In genomic region chr19:50829801-50830200, GRCh38 we compare ENCODE assay signal across 3 cellular contexts.
TF ChIP-seq lines count a peak whose summit lies in the region.

No MANE protein-coding gene starts in this region.

TF ChIP-seq in SK-N-SH, 30 proteins besides CTCF, POLR2A, EP300 and RAD21:
- TF ChIP-seq POLR2AphosphoS5 (IDR thresholded peaks at IDR 0.05; ENCODE audit: low read depth, low read length) (no peak), NFIC (IDR thresholded peaks at IDR 0.05; ENCODE audit: borderline replicate concordance) (no peak), GABPA (IDR thresholded peaks at IDR 0.05; ENCODE audit: low read depth) (no peak), TAF1 (IDR thresholded peaks at IDR 0.05; ENCODE audit: borderline replicate concordance, low read depth, low read length) (no peak), RXRA (IDR thresholded peaks at IDR 0.05; ENCODE audit: borderline replicate concordance, low read depth) (no peak), IRF3 (IDR thresholded peaks at IDR 0.05; ENCODE audit: low read depth, low read length) (no peak), RFX5 (IDR thresholded peaks at IDR 0.05; ENCODE audit: low read length) (no peak), ELF1 (IDR thresholded peaks at IDR 0.05) (no peak), GATA2 (CRISPR knock-in tag; IDR thresholded peaks at IDR 0.05) (no peak), MAX (IDR thresholded peaks at IDR 0.05; ENCODE audit: low read depth) (no peak), TEAD4 (IDR thresholded peaks at IDR 0.05; ENCODE audit: borderline replicate concordance, insufficient read depth) (no peak), USF1 (IDR thresholded peaks at IDR 0.05; ENCODE audit: borderline replicate concordance, low read depth) (no peak)

TF ChIP-seq in SK-N-SH treated with all-trans-retinoic acid at 6 μM for 48 hours, 23 proteins besides CTCF, POLR2A, EP300 and RAD21:
- TF ChIP-seq CSDC2 (CRISPR knock-in tag; IDR thresholded peaks at IDR 0.05) (no peak), ZNF565 (CRISPR knock-in tag; conservative IDR thresholded peaks at IDR 0.05; ENCODE audit: low read depth) (no peak), ISL1 (CRISPR knock-in tag; IDR thresholded peaks at IDR 0.05) (no peak), OSR1 (CRISPR knock-in tag; IDR thresholded peaks at IDR 0.05) (no peak), GLIS3 (CRISPR knock-in tag; IDR thresholded peaks at IDR 0.05) (no peak), ESRRG (CRISPR knock-in tag; IDR thresholded peaks at IDR 0.05) (no peak), ZC3H10 (CRISPR knock-in tag; IDR thresholded peaks at IDR 0.05) (no peak), POU6F1 (CRISPR knock-in tag; IDR thresholded peaks at IDR 0.05; ENCODE audit: borderline replicate concordance, low read depth) (no peak), CREB5 (CRISPR knock-in tag; IDR thresholded peaks at IDR 0.05; ENCODE audit: low read depth) (no peak), ZNF8 (CRISPR knock-in tag; IDR thresholded peaks at IDR 0.05) (no peak), RARB (CRISPR knock-in tag; IDR thresholded peaks at IDR 0.05) (no peak), SNAI2 (CRISPR knock-in tag; IDR thresholded peaks at IDR 0.05) (no peak), TSHZ2 (CRISPR knock-in tag; IDR thresholded peaks at IDR 0.05) (no peak), CSRNP3 (CRISPR knock-in tag; IDR thresholded peaks at IDR 0.05) (no peak), ZNF70 (CRISPR knock-in tag; IDR thresholded peaks at IDR 0.05) (no peak), ZFP30 (CRISPR knock-in tag; IDR thresholded peaks at IDR 0.05) (no peak), ARNTL (CRISPR knock-in tag; IDR thresholded peaks at IDR 0.05; ENCODE audit: borderline replicate concordance, low read depth) (no peak), TCF4 (CRISPR knock-in tag; IDR thresholded peaks at IDR 0.05; ENCODE audit: borderline replicate concordance) (no peak), PPARA (CRISPR knock-in tag; IDR thresholded peaks at IDR 0.05; ENCODE audit: borderline replicate concordance) (no peak), ZFP3 (CRISPR knock-in tag; IDR thresholded peaks at IDR 0.05) (no peak)

TF ChIP-seq in K562, 482 proteins besides CTCF, POLR2A, EP300 and RAD21:
- TF ChIP-seq ZNF217 (CRISPR knock-in tag; IDR thresholded peaks at IDR 0.05) (no peak), TFAP4 (CRISPR knock-in tag; IDR thresholded peaks at IDR 0.05; ENCODE audit: borderline replicate concordance) (peak; percentile 10; the same call in 1 of the 2 replicates)
